ENCODE assay signal across 35 cellular contexts in genomic region chr3:113589971-113590370, GRCh38. TPM values are rescaled to one million over a fixed set of nuclear protein-coding genes. Genes with fewer than 3 reads are reported as not detected.
"Had no signal": no experiment of that assay in that cellular context is flagged by ENCODE, and none has a peak within 500 bp of the region (broad histone marks: within the 10 kb centered on the region; RNA-seq: fewer than 3 reads in every experiment).

No MANE protein-coding gene starts in this region.

- DNase-seq: activated CD4-positive, alpha-beta T cell treated with anti-CD3 and anti-CD28 coated beads for 36 hours; activated CD4-positive, alpha-beta T cell treated with anti-CD3 and anti-CD28 coated beads, Interleukin-2, amount 10 ng/mL, durations not matched to agents 7 days and 5 days; activated CD4-positive, alpha-beta T cell treated with anti-CD3 and anti-CD28 coated beads, Interleukin-2, amount 50 U/mL, for 48 hours; activated CD8-positive, alpha-beta T cell treated with anti-CD3 and anti-CD28 coated beads, Interleukin-2, amount 10 ng/mL, durations not matched to agents 7 days and 5 days; activated gamma-delta T cell treated with Interleukin-2 at 50 U/mL for 16 hours; activated naive CD4-positive, alpha-beta T cell treated with anti-CD3 and anti-CD28 coated beads for 36 hours; activated naive CD8-positive, alpha-beta T cell treated with anti-CD3 and anti-CD28 coated beads for 36 hours; activated T-cell treated with anti-CD3 and anti-CD28 coated beads, Interleukin-2, amount 50 U/mL, for 24 hours; amniotic stem cell; aorta; brain microvascular endothelial cell; cerebellar nuclear complex; NCI-H1092 treated with DMSO at 0.1 percent for 48 hours; NCI-H1417; NCI-H146; NCI-H187; NCI-H2029 treated with DMSO at 0.1 percent for 48 hours; NCI-H2107; NCI-H2171; NCI-H510A; NCI-H526; NCI-H748 treated with DMSO at 0.1 percent for 48 hours; NK-92 treated with Interleukin-12 subunit alpha and Interleukin-12 subunit beta, amount 100 ng/mL, for 24 hours; PC-3; Peyer's patch; RPMI8226; SHP77 treated with DMSO at 0.1 percent for 48 hours; SK-N-SH had no signal

- H3K36me3 Mint-ChIP-seq: WTC11 had no signal

- H3K27ac ChIP-seq: brain microvascular endothelial cell, Peyer's patch, SJSA1 had no signal

- H3K27ac Mint-ChIP-seq: activated CD4-positive, alpha-beta T cell treated with anti-CD3 and anti-CD28 coated beads for 36 hours; activated CD4-positive, alpha-beta T cell treated with anti-CD3 and anti-CD28 coated beads, Interleukin-2, amount 10 ng/mL, durations not matched to agents 7 days and 5 days; activated CD8-positive, alpha-beta T cell treated with anti-CD3 and anti-CD28 coated beads, Interleukin-2, amount 10 ng/mL, durations not matched to agents 7 days and 5 days; activated naive CD4-positive, alpha-beta T cell treated with anti-CD3 and anti-CD28 coated beads for 36 hours; activated naive CD8-positive, alpha-beta T cell treated with anti-CD3 and anti-CD28 coated beads for 36 hours; activated T-cell treated with anti-CD3 and anti-CD28 coated beads, Interleukin-2, amount 50 U/mL, for 24 hours; T-helper 1 cell treated with Interleukin-12 subunit alpha and Interleukin-12 subunit beta and Interleukin-4 antibody, amounts not matched to agents 30 μg/mL and 1 μg/mL, for 36 hours; T-helper 2 cell treated with Interferon-gamma antibody and Interleukin-4, amounts not matched to agents 5 μg/mL and 100 μg/mL, for 36 hours; WTC11 had no signal

- H3K27me3 Mint-ChIP-seq: activated CD4-positive, alpha-beta T cell treated with anti-CD3 and anti-CD28 coated beads for 36 hours; activated CD4-positive, alpha-beta T cell treated with anti-CD3 and anti-CD28 coated beads, Interleukin-2, amount 10 ng/mL, durations not matched to agents 7 days and 5 days; activated naive CD8-positive, alpha-beta T cell treated with anti-CD3 and anti-CD28 coated beads for 36 hours; activated T-cell treated with anti-CD3 and anti-CD28 coated beads, Interleukin-2, amount 50 U/mL, for 24 hours had no signal

- H3K27me3 ChIP-seq: brain microvascular endothelial cell, Peyer's patch, SJSA1 had no signal

- H3K4me3 ChIP-seq: Peyer's patch, SJSA1 had no signal

- H3K9me3 Mint-ChIP-seq: activated CD4-positive, alpha-beta T cell treated with anti-CD3 and anti-CD28 coated beads, Interleukin-2, amount 10 ng/mL, durations not matched to agents 7 days and 5 days; activated naive CD4-positive, alpha-beta T cell treated with anti-CD3 and anti-CD28 coated beads for 36 hours; activated naive CD8-positive, alpha-beta T cell treated with anti-CD3 and anti-CD28 coated beads for 36 hours; activated T-cell treated with anti-CD3 and anti-CD28 coated beads, Interleukin-2, amount 50 U/mL, for 24 hours; T-helper 1 cell treated with Interleukin-12 subunit alpha and Interleukin-12 subunit beta and Interleukin-4 antibody, amounts not matched to agents 30 μg/mL and 1 μg/mL, for 36 hours; T-helper 2 cell treated with Interferon-gamma antibody and Interleukin-4, amounts not matched to agents 5 μg/mL and 100 μg/mL, for 36 hours had no signal

- FAIRE-seq: TTC549 had no signal

- H3K4me1 ChIP-seq: Peyer's patch, SJSA1 had no signal

- ATAC-seq: activated CD4-positive, alpha-beta T cell treated with anti-CD3 and anti-CD28 coated beads for 36 hours; activated CD4-positive, CD25-positive, alpha-beta regulatory T cell treated with anti-CD3 and anti-CD28 coated beads, Interleukin-2, amount 50 U/mL, for 24 hours; activated CD8-positive, alpha-beta T cell treated with anti-CD3 and anti-CD28 coated beads, Interleukin-2, amount 10 ng/mL, durations not matched to agents 7 days and 5 days; PC-3; WTC11 had no signal

- H3K4me3 Mint-ChIP-seq: activated CD4-positive, alpha-beta T cell treated with anti-CD3 and anti-CD28 coated beads for 36 hours; activated CD4-positive, alpha-beta T cell treated with anti-CD3 and anti-CD28 coated beads, Interleukin-2, amount 10 ng/mL, durations not matched to agents 7 days and 5 days; activated CD8-positive, alpha-beta T cell treated with anti-CD3 and anti-CD28 coated beads, Interleukin-2, amount 10 ng/mL, durations not matched to agents 7 days and 5 days; activated naive CD4-positive, alpha-beta T cell treated with anti-CD3 and anti-CD28 coated beads for 36 hours; activated naive CD8-positive, alpha-beta T cell treated with anti-CD3 and anti-CD28 coated beads for 36 hours; activated T-cell treated with anti-CD3 and anti-CD28 coated beads, Interleukin-2, amount 50 U/mL, for 24 hours; T-helper 1 cell treated with Interleukin-12 subunit alpha and Interleukin-12 subunit beta and Interleukin-4 antibody, amounts not matched to agents 30 μg/mL and 1 μg/mL, for 36 hours; T-helper 2 cell treated with Interferon-gamma antibody and Interleukin-4, amounts not matched to agents 5 μg/mL and 100 μg/mL, for 36 hours; WTC11 had no signal

- H3K36me3 ChIP-seq: brain microvascular endothelial cell, SJSA1 had no signal

RNA-seq across cellular contexts. Expression of gene SIDT1, which starts 57.6 kb away (rescaled TPM):
- total RNA-seq: LHCN-M2, SJSA1 had no signal
